1 cellular context compared by ENCODE assay signal in the genomic region with DNA sequence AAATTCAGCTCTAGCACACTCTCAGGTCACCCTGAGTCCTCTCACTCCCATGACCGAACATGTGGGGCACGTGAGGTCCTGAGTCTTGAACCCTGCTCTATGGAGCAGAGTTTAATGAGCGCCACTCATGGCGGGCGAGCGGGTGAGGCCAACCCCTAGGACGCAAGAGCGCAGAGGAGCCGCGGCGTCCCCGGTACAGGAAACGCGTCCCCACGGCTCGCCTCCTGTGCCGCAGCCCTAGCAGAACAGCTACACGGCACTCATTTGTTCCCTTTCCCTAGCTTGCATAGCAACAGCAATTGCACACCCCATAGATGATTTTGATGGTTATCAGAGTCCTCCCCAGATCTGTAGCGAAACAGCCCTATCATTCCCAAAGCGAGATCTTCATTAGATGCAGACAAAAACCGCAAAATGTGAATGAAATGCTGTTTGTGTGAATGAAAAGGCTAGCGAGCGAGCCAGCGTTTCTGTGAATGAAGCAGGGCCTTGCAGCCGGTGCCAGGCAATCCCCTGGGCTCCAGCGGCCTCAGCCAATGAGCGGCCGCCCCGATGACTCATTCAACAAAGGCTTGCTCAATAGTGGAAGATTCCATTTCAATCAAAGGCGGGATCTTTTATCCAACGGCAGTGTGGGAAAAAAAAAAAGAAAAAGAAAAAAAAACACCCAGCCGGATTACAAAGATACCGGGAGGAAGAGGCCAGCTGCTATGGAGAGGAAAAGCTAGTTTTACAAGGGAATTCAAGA.
TF ChIP-seq lines count a peak whose summit lies in the region.

No MANE protein-coding gene starts in this region.

TF ChIP-seq in HepG2, 621 proteins besides CTCF, POLR2A, EP300 and RAD21 (continued from another document and continues in another):
- TF ChIP-seq MATR3 (CRISPR knock-in tag; IDR thresholded peaks at IDR 0.05) (no peak), ZNF34 (CRISPR knock-in tag; IDR thresholded peaks at IDR 0.05; ENCODE audit: borderline replicate concordance) (no peak), TEAD2 (CRISPR knock-in tag; IDR thresholded peaks at IDR 0.05) (no peak), ADNP (CRISPR knock-in tag; IDR thresholded peaks at IDR 0.05) (no peak), SOX13 (IDR thresholded peaks at IDR 0.05) (no peak), SOX13 (CRISPR knock-in tag; conservative IDR thresholded peaks at IDR 0.05 in 1 of 2, IDR thresholded peaks at IDR 0.05 in 1 of 2) (peak in 1 of 2 experiments; percentile 3; a peak in 1 of 4 replicates), SMARCE1 (IDR thresholded peaks at IDR 0.05; ENCODE audit: borderline replicate concordance) (no peak), LCORL (IDR thresholded peaks at IDR 0.05) (no peak), LCORL (CRISPR knock-in tag; IDR thresholded peaks at IDR 0.05) (peak; percentile 21; the same call in 1 of the 2 replicates), DR1 (CRISPR knock-in tag; IDR thresholded peaks at IDR 0.05) (no peak; the same call in 1 of the 2 replicates), ASH2L (IDR thresholded peaks at IDR 0.05; ENCODE audit: insufficient read length, low read depth, low read length) (peak; percentile 56), ZFP36L2 (CRISPR knock-in tag; IDR thresholded peaks at IDR 0.05) (no peak), KAT2B (IDR thresholded peaks at IDR 0.05; ENCODE audit: borderline replicate concordance, low read depth, low read length) (no peak), ARID2 (CRISPR knock-in tag; IDR thresholded peaks at IDR 0.05; ENCODE audit: borderline replicate concordance) (no peak), SMC3 (IDR thresholded peaks at IDR 0.05; ENCODE audit: low read length) (no peak), SMARCC2 (IDR thresholded peaks at IDR 0.05) (no peak), PRPF4 (IDR thresholded peaks at IDR 0.05; ENCODE audit: low read depth, low read length, poor library complexity, severe bottlenecking) (no peak), CAMTA2 (CRISPR knock-in tag; IDR thresholded peaks at IDR 0.05; ENCODE audit: borderline replicate concordance) (no peak), SMYD3 (CRISPR knock-in tag; IDR thresholded peaks at IDR 0.05) (0 out of 2 replicates have a peak, but pooled peaks have one; percentile 38), NFIC (IDR thresholded peaks at IDR 0.05; ENCODE audit: low read length) (no peak), FOXM1 (CRISPR knock-in tag; IDR thresholded peaks at IDR 0.05) (no peak), ZC3H4 (CRISPR knock-in tag; IDR thresholded peaks at IDR 0.05; ENCODE audit: borderline replicate concordance) (no peak), HCFC1 (IDR thresholded peaks at IDR 0.05; ENCODE audit: low read depth, low read length) (no peak), PLRG1 (conservative IDR thresholded peaks at IDR 0.05) (no peak), ZNF33B (CRISPR knock-in tag; IDR thresholded peaks at IDR 0.05) (no peak), NCOA2 (CRISPR knock-in tag; IDR thresholded peaks at IDR 0.05) (no peak), ZNF644 (CRISPR knock-in tag; IDR thresholded peaks at IDR 0.05; ENCODE audit: low read depth) (peak; percentile 61), ZC3H13 (CRISPR knock-in tag; IDR thresholded peaks at IDR 0.05) (no peak), PHF20 (CRISPR knock-in tag; IDR thresholded peaks at IDR 0.05) (no peak), ZNF598 (CRISPR knock-in tag; IDR thresholded peaks at IDR 0.05; ENCODE audit: borderline replicate concordance) (no peak; the same call in 1 of the 2 replicates), ZBTB20 (CRISPR knock-in tag; IDR thresholded peaks at IDR 0.05; ENCODE audit: borderline replicate concordance, low read depth) (no peak), ZNF138 (CRISPR knock-in tag; IDR thresholded peaks at IDR 0.05; ENCODE audit: low read depth) (no peak)
- TF ChIP-seq, protein P1, sequence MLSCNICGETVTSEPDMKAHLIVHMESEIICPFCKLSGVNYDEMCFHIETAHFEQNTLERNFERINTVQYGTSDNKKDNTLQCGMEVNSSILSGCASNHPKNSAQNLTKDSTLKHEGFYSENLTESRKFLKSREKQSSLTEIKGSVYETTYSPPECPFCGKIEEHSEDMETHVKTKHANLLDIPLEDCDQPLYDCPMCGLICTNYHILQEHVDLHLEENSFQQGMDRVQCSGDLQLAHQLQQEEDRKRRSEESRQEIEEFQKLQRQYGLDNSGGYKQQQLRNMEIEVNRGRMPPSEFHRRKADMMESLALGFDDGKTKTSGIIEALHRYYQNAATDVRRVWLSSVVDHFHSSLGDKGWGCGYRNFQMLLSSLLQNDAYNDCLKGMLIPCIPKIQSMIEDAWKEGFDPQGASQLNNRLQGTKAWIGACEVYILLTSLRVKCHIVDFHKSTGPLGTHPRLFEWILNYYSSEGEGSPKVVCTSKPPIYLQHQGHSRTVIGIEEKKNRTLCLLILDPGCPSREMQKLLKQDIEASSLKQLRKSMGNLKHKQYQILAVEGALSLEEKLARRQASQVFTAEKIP (CRISPR knock-in tag; IDR thresholded peaks at IDR 0.05; ENCODE audit: borderline replicate concordance), result no peak
- TF ChIP-seq, protein P2, sequence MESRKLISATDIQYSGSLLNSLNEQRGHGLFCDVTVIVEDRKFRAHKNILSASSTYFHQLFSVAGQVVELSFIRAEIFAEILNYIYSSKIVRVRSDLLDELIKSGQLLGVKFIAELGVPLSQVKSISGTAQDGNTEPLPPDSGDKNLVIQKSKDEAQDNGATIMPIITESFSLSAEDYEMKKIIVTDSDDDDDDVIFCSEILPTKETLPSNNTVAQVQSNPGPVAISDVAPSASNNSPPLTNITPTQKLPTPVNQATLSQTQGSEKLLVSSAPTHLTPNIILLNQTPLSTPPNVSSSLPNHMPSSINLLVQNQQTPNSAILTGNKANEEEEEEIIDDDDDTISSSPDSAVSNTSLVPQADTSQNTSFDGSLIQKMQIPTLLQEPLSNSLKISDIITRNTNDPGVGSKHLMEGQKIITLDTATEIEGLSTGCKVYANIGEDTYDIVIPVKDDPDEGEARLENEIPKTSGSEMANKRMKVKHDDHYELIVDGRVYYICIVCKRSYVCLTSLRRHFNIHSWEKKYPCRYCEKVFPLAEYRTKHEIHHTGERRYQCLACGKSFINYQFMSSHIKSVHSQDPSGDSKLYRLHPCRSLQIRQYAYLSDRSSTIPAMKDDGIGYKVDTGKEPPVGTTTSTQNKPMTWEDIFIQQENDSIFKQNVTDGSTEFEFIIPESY (CRISPR knock-in tag; IDR thresholded peaks at IDR 0.05), result no peak
- TF ChIP-seq, protein P3, sequence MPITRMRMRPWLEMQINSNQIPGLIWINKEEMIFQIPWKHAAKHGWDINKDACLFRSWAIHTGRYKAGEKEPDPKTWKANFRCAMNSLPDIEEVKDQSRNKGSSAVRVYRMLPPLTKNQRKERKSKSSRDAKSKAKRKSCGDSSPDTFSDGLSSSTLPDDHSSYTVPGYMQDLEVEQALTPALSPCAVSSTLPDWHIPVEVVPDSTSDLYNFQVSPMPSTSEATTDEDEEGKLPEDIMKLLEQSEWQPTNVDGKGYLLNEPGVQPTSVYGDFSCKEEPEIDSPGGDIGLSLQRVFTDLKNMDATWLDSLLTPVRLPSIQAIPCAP (CRISPR knock-in tag; IDR thresholded peaks at IDR 0.05; ENCODE audit: low read depth), result no peak
- TF ChIP-seq, protein P4, sequence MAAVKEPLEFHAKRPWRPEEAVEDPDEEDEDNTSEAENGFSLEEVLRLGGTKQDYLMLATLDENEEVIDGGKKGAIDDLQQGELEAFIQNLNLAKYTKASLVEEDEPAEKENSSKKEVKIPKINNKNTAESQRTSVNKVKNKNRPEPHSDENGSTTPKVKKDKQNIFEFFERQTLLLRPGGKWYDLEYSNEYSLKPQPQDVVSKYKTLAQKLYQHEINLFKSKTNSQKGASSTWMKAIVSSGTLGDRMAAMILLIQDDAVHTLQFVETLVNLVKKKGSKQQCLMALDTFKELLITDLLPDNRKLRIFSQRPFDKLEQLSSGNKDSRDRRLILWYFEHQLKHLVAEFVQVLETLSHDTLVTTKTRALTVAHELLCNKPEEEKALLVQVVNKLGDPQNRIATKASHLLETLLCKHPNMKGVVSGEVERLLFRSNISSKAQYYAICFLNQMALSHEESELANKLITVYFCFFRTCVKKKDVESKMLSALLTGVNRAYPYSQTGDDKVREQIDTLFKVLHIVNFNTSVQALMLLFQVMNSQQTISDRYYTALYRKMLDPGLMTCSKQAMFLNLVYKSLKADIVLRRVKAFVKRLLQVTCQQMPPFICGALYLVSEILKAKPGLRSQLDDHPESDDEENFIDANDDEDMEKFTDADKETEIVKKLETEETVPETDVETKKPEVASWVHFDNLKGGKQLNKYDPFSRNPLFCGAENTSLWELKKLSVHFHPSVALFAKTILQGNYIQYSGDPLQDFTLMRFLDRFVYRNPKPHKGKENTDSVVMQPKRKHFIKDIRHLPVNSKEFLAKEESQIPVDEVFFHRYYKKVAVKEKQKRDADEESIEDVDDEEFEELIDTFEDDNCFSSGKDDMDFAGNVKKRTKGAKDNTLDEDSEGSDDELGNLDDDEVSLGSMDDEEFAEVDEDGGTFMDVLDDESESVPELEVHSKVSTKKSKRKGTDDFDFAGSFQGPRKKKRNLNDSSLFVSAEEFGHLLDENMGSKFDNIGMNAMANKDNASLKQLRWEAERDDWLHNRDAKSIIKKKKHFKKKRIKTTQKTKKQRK (IDR thresholded peaks at IDR 0.05; ENCODE audit: low read length), result no peak
- TF ChIP-seq, protein P5, sequence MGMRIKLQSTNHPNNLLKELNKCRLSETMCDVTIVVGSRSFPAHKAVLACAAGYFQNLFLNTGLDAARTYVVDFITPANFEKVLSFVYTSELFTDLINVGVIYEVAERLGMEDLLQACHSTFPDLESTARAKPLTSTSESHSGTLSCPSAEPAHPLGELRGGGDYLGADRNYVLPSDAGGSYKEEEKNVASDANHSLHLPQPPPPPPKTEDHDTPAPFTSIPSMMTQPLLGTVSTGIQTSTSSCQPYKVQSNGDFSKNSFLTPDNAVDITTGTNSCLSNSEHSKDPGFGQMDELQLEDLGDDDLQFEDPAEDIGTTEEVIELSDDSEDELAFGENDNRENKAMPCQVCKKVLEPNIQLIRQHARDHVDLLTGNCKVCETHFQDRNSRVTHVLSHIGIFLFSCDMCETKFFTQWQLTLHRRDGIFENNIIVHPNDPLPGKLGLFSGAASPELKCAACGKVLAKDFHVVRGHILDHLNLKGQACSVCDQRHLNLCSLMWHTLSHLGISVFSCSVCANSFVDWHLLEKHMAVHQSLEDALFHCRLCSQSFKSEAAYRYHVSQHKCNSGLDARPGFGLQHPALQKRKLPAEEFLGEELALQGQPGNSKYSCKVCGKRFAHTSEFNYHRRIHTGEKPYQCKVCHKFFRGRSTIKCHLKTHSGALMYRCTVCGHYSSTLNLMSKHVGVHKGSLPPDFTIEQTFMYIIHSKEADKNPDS (CRISPR knock-in tag; IDR thresholded peaks at IDR 0.05), result no peak; the same call in 1 of the 2 replicates
- TF ChIP-seq, protein P6, sequence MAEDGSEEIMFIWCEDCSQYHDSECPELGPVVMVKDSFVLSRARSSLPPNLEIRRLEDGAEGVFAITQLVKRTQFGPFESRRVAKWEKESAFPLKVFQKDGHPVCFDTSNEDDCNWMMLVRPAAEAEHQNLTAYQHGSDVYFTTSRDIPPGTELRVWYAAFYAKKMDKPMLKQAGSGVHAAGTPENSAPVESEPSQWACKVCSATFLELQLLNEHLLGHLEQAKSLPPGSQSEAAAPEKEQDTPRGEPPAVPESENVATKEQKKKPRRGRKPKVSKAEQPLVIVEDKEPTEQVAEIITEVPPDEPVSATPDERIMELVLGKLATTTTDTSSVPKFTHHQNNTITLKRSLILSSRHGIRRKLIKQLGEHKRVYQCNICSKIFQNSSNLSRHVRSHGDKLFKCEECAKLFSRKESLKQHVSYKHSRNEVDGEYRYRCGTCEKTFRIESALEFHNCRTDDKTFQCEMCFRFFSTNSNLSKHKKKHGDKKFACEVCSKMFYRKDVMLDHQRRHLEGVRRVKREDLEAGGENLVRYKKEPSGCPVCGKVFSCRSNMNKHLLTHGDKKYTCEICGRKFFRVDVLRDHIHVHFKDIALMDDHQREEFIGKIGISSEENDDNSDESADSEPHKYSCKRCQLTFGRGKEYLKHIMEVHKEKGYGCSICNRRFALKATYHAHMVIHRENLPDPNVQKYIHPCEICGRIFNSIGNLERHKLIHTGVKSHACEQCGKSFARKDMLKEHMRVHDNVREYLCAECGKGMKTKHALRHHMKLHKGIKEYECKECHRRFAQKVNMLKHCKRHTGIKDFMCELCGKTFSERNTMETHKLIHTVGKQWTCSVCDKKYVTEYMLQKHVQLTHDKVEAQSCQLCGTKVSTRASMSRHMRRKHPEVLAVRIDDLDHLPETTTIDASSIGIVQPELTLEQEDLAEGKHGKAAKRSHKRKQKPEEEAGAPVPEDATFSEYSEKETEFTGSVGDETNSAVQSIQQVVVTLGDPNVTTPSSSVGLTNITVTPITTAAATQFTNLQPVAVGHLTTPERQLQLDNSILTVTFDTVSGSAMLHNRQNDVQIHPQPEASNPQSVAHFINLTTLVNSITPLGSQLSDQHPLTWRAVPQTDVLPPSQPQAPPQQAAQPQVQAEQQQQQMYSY (CRISPR knock-in tag; IDR thresholded peaks at IDR 0.05), result no peak
- TF ChIP-seq, protein P7, sequence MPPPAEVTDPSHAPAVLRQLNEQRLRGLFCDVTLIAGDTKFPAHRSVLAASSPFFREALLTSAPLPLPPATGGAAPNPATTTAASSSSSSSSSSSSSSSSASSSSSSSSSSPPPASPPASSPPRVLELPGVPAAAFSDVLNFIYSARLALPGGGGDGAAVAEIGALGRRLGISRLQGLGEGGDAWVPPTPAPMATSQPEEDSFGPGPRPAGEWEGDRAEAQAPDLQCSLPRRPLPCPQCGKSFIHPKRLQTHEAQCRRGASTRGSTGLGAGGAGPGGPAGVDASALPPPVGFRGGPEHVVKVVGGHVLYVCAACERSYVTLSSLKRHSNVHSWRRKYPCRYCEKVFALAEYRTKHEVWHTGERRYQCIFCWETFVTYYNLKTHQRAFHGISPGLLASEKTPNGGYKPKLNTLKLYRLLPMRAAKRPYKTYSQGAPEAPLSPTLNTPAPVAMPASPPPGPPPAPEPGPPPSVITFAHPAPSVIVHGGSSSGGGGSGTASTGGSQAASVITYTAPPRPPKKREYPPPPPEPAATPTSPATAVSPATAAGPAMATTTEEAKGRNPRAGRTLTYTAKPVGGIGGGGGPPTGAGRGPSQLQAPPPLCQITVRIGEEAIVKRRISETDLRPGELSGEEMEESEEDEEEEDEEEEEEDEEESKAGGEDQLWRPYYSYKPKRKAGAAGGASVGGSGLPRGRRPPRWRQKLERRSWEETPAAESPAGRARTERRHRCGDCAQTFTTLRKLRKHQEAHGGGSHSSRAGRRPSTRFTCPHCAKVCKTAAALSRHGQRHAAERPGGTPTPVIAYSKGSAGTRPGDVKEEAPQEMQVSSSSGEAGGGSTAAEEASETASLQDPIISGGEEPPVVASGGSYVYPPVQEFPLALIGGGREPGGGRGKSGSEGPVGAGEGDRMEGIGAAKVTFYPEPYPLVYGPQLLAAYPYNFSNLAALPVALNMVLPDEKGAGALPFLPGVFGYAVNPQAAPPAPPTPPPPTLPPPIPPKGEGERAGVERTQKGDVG (CRISPR knock-in tag; IDR thresholded peaks at IDR 0.05; ENCODE audit: borderline replicate concordance), result no peak
- TF ChIP-seq, protein P8, sequence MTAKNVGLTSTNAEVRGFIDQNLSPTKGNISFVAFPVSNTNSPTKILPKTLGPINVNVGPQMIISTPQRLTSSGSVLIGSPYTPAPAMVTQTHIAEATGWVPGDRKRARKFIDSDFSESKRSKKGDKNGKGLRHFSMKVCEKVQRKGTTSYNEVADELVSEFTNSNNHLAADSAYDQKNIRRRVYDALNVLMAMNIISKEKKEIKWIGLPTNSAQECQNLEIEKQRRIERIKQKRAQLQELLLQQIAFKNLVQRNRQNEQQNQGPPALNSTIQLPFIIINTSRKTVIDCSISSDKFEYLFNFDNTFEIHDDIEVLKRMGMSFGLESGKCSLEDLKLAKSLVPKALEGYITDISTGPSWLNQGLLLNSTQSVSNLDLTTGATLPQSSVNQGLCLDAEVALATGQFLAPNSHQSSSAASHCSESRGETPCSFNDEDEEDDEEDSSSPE (CRISPR knock-in tag; IDR thresholded peaks at IDR 0.05), result no peak
